ENCODE assay signal across 9 cellular contexts in genomic region chr13:40026174-40026585, GRCh38.
DNase-seq lines count a peak whose midpoint lies in the region; ATAC-seq, FAIRE-seq and TF ChIP-seq lines count a peak whose summit lies in the region.
"Had no signal": no experiment of that assay in that cellular context is flagged by ENCODE, and none has a peak within 500 bp of the region (broad histone marks: within the 10 kb centered on the region; RNA-seq: fewer than 3 reads in every experiment).

No MANE protein-coding gene starts in this region.

- no peak overlapping the region for H4K8ac ChIP-seq in trophoblast cell (ENCODE audit: low read depth, low read length)

- peak; percentile 86 to 88 for ATAC-seq in CD4-positive, CD25-positive, alpha-beta regulatory T cell (ENCODE audit: low read depth in 2 of 2)
- peak; percentile 92 for ATAC-seq in GM21526 (IDR thresholded peaks at IDR 0.05; ENCODE audit: low FRiP score, unreplicated experiment)

- no peak overlapping the region for H3K27ac ChIP-seq in CD4-positive, CD25-positive, alpha-beta regulatory T cell (ENCODE audit: insufficient read depth, low read length, poor library complexity, severe bottlenecking)
- H3K27ac ChIP-seq in astrocyte (ENCODE audit: low read depth, low read length), result no peak overlapping the region
- H3K27ac ChIP-seq in suprapubic skin, result no peak overlapping the region
- H3K27ac ChIP-seq in trophoblast cell (ENCODE audit: low read depth, low read length), result no peak overlapping the region
- H3K27ac ChIP-seq: SK-N-MC had no signal

- TF ChIP-seq POLR2A in suprapubic skin (IDR thresholded peaks at IDR 0.05), result no peak

- no peaks in the 10 kb centered on the region for H3K79me1 ChIP-seq in trophoblast cell (ENCODE audit: low read length)

- peaks cover 0 to 3% (median 0%) of the 10 kb centered on the region in 7 donors for H3K9me3 Mint-ChIP-seq in CD4-positive, CD25-positive, alpha-beta regulatory T cell
- H3K9me3 Mint-ChIP-seq in astrocyte (ENCODE audit: unreplicated experiment), result no peaks in the 10 kb centered on the region

- H3K23ac ChIP-seq in trophoblast cell (ENCODE audit: low read length), result no peak overlapping the region

- no peaks in the 10 kb centered on the region for H3K9me3 ChIP-seq in CD4-positive, CD25-positive, alpha-beta regulatory T cell (ENCODE audit: control insufficient read depth in 2 of 2, low read length in 2 of 2)
- H3K9me3 ChIP-seq in astrocyte (ENCODE audit: insufficient read depth, low read depth, low read length), result no peaks in the 10 kb centered on the region
- H3K9me3 ChIP-seq in suprapubic skin, result peaks cover 6% of the 10 kb centered on the region
- no peaks in the 10 kb centered on the region for H3K9me3 ChIP-seq in trophoblast cell (ENCODE audit: insufficient read depth, low read depth, low read length)

- H4K12ac ChIP-seq in trophoblast cell (ENCODE audit: low read depth, low read length), result no peak overlapping the region

- H2AFZ ChIP-seq in astrocyte (ENCODE audit: low read depth, low read length) (no peak overlapping the region), trophoblast cell (ENCODE audit: insufficient read depth, low read length, poor library complexity) (no peak overlapping the region)

- H3K27ac Mint-ChIP-seq in CD4-positive, CD25-positive, alpha-beta regulatory T cell, result peak overlapping the region; percentile 76 to 80 (median 78)
- H3K27ac Mint-ChIP-seq in astrocyte (ENCODE audit: unreplicated experiment), result peak overlapping the region; percentile 55

- H3K27me3 ChIP-seq in CD4-positive, CD25-positive, alpha-beta regulatory T cell (ENCODE audit: control insufficient read depth, insufficient read depth, low read length), result no peaks in the 10 kb centered on the region
- H3K27me3 ChIP-seq in astrocyte (ENCODE audit: insufficient read depth, low read length) (no peaks in the 10 kb centered on the region), suprapubic skin (no peaks in the 10 kb centered on the region), trophoblast cell (ENCODE audit: insufficient read depth, low read length) (no peaks in the 10 kb centered on the region)

- H2BK12ac ChIP-seq in trophoblast cell (ENCODE audit: low read length), result no peak overlapping the region

- FAIRE-seq in astrocyte (lab: Jason Lieb, UNC), result no peak

- H4K91ac ChIP-seq in trophoblast cell (ENCODE audit: low read depth, low read length), result no peak overlapping the region

- WGBS in suprapubic skin, result 90% methylated on average over 5 of the region's 5 CpGs
- WGBS in trophoblast cell (ENCODE audit: extremely low coverage, insufficient coverage, insufficient read length), result no CpG with 5 or more reads among the region's 5 CpGs

- no peak overlapping the region for H3K4me2 ChIP-seq in astrocyte (ENCODE audit: low read length)
- H3K4me2 ChIP-seq in trophoblast cell (ENCODE audit: low read length), result no peak overlapping the region

- H3K14ac ChIP-seq in trophoblast cell (ENCODE audit: low read length), result no peak overlapping the region

- peaks cover 10 to 32% (median 21%) of the 10 kb centered on the region in 4 donors for H3K4me1 Mint-ChIP-seq in CD4-positive, CD25-positive, alpha-beta regulatory T cell
- H3K4me1 Mint-ChIP-seq in astrocyte (ENCODE audit: low read depth, unreplicated experiment), result peaks cover 40% of the 10 kb centered on the region

- H3K79me2 ChIP-seq in astrocyte (ENCODE audit: insufficient read depth, low read length), result no peaks in the 10 kb centered on the region
- no peaks in the 10 kb centered on the region for H3K79me2 ChIP-seq in trophoblast cell (ENCODE audit: control insufficient read depth, insufficient read depth, low read length, poor library complexity)

- no peak overlapping the region for H2BK5ac ChIP-seq in trophoblast cell (ENCODE audit: low read depth, low read length, poor library complexity)

- TF ChIP-seq CTCF in astrocyte (IDR thresholded peaks at IDR 0.05; ENCODE audit: insufficient read depth, low read depth, low read length), result no peak
- no peak for TF ChIP-seq CTCF in suprapubic skin (IDR thresholded peaks at IDR 0.05)

- H3K36me3 Mint-ChIP-seq in CD4-positive, CD25-positive, alpha-beta regulatory T cell, result no peaks in the 10 kb centered on the region
- no peaks in the 10 kb centered on the region for H3K36me3 Mint-ChIP-seq in astrocyte (ENCODE audit: low read depth, unreplicated experiment)

- no peaks in the 10 kb centered on the region for H4K20me1 ChIP-seq in astrocyte (ENCODE audit: insufficient read depth, low read length)

- H3K27me3 Mint-ChIP-seq in CD4-positive, CD25-positive, alpha-beta regulatory T cell, result no peaks in the 10 kb centered on the region
- H3K27me3 Mint-ChIP-seq in astrocyte (ENCODE audit: low read depth, unreplicated experiment), result no peaks in the 10 kb centered on the region

- no peaks in the 10 kb centered on the region for H3K36me3 ChIP-seq in CD4-positive, CD25-positive, alpha-beta regulatory T cell (ENCODE audit: control insufficient read depth, insufficient read depth, low read length)
- H3K36me3 ChIP-seq in astrocyte (ENCODE audit: insufficient read depth, low read length) (no peaks in the 10 kb centered on the region), suprapubic skin (no peaks in the 10 kb centered on the region), trophoblast cell (ENCODE audit: control insufficient read depth in 1 of 2, insufficient read depth in 2 of 2, low read length in 2 of 2) (no peaks in the 10 kb centered on the region)

- peak overlapping the region; percentile 83 for H3K4me3 ChIP-seq in CD4-positive, CD25-positive, alpha-beta regulatory T cell (ENCODE audit: low read depth, low read length)
- no peak overlapping the region for H3K4me3 ChIP-seq in astrocyte (ENCODE audit: insufficient read depth, low read depth, low read length)
- no peak overlapping the region for H3K4me3 ChIP-seq in suprapubic skin
- no peak overlapping the region for H3K4me3 ChIP-seq in trophoblast cell (ENCODE audit: low read depth, low read length)
- H3K4me3 ChIP-seq: SK-N-MC had no signal

- H2AK5ac ChIP-seq in trophoblast cell (ENCODE audit: low read length), result no peak overlapping the region

- no peak overlapping the region for H3K18ac ChIP-seq in trophoblast cell (ENCODE audit: low read length)

- peaks cover 18% of the 10 kb centered on the region for H3K4me1 ChIP-seq in CD4-positive, CD25-positive, alpha-beta regulatory T cell (ENCODE audit: control insufficient read depth, insufficient read depth, low read length, poor library complexity, severe bottlenecking)
- H3K4me1 ChIP-seq in astrocyte (ENCODE audit: insufficient read depth, low read length) (peaks cover 5% of the 10 kb centered on the region), suprapubic skin (no peaks in the 10 kb centered on the region), trophoblast cell (ENCODE audit: control insufficient read depth in 1 of 2, insufficient read depth in 2 of 2, low read length in 2 of 2) (peaks cover 2 to 4% of the 10 kb centered on the region in 2 experiments)

- no peak overlapping the region for H3K4ac ChIP-seq in trophoblast cell (ENCODE audit: low read depth, low read length)

- DNase-seq in CD4-positive, CD25-positive, alpha-beta regulatory T cell, result peak in 2 of 3 donors; percentile 32 to 87
- peak; percentile 19 for DNase-seq in LHCN-M2 (ENCODE audit: low read depth)
- DNase-seq in astrocyte (ENCODE audit: low read depth), result peak; percentile 75
- no peak for DNase-seq in NCI-H524 (lab: John Stamatoyannopoulos, UW)
- DNase-seq in suprapubic skin (ENCODE audit: low spot score in 2 of 2), result no peak
- no peak for DNase-seq in trophoblast cell
- no peak for DNase-seq in DMS53 treated with DMSO at 0.1 percent for 48 hours (lab: John Stamatoyannopoulos, UW; ENCODE audit: unreplicated experiment)

- no peak overlapping the region for H2BK120ac ChIP-seq in trophoblast cell (ENCODE audit: insufficient read depth, low read length, poor library complexity)

- no peak for TF ChIP-seq EP300 in suprapubic skin (IDR thresholded peaks at IDR 0.05)

- peak overlapping the region; percentile 17 to 81 (median 46) for H3K4me3 Mint-ChIP-seq in CD4-positive, CD25-positive, alpha-beta regulatory T cell
- H3K4me3 Mint-ChIP-seq in astrocyte (ENCODE audit: unreplicated experiment), result no peak overlapping the region

- H3K9ac ChIP-seq in astrocyte (ENCODE audit: low read length) (no peak overlapping the region), trophoblast cell (ENCODE audit: low read length) (no peak overlapping the region)

Comparison
In these comparisons a context has a peak if more than half of its experiments do, and no peak if none do; other contexts are left out.
1. DNase-seq: peak in CD4-positive, CD25-positive, alpha-beta regulatory T cell (2 of 3), LHCN-M2 (single experiment) and astrocyte (single experiment); none in NCI-H524 (0 of 2), suprapubic skin (0 of 2), trophoblast cell (0 of 2) and DMS53 treated with DMSO at 0.1 percent for 48 hours (single experiment).